1 cellular context compared by ENCODE assay signal in the genomic region with DNA sequence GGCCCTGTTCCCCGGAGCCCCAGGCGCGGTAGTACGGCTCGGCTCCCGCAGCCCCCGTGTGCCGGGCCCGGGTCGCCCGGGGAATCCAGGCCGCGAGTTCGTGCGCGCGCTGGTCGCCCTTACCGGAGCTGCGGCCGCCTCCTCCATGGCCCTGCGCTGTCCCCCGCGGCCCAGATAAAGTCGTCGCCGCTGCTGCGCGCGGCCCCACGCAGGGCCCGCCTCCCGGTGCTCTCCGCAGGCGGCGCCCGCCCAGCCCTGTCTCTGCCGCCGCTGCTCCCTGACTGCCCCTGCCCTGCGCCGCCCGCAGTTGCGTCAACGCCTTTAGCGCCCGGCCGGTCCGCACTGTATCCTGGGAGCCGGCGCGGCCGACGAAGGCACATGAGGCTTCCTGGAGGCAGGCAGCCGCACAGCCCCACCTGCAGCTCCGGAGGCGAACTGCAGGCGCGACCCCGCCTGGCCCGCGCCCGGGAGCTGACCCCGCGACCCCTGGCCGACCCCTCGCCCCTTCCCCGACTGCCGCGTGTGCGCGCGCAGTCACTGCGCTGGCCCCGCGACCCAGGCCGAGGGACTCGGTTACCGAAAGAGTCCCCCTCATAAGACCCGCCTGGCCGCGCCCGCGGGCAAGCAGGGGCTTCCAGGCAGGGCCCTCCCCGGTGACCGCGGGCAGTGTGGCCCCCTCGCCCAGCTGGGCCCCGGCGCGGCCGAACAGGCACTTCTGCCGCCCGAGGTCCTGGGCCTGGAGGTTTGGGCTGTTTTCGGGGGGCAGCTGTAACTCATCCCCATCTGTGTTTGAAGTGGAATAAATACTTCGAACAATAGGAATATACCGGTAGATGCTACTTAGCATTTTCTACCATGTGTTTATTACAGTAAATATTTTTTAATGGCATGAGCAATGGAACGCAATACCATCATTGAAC.
TF ChIP-seq lines count a peak whose summit lies in the region.

No MANE protein-coding gene starts in this region.

TF ChIP-seq in HepG2, 621 proteins besides CTCF, POLR2A, EP300 and RAD21 (continued from another document and continues in another):
- TF ChIP-seq AFF4 (CRISPR knock-in tag; IDR thresholded peaks at IDR 0.05) (no peak), ZNF329 (CRISPR knock-in tag; IDR thresholded peaks at IDR 0.05; ENCODE audit: low read depth) (peak; percentile 70), PRPF4 (IDR thresholded peaks at IDR 0.05; ENCODE audit: low read depth, low read length, poor library complexity, severe bottlenecking) (no peak), ZNF83 (CRISPR knock-in tag; IDR thresholded peaks at IDR 0.05; ENCODE audit: borderline replicate concordance) (no peak), AGO1 (IDR thresholded peaks at IDR 0.05; ENCODE audit: low read depth, low read length, poor library complexity, severe bottlenecking) (peak; percentile 45), PLSCR1 (CRISPR knock-in tag; IDR thresholded peaks at IDR 0.05; ENCODE audit: borderline replicate concordance) (no peak), FOXA1 (IDR thresholded peaks at IDR 0.05) (no peak), FOXA1 (CRISPR knock-in tag; IDR thresholded peaks at IDR 0.05) (peak; percentile 46; the same call in 1 of the 2 replicates), ZNF614 (CRISPR knock-in tag; IDR thresholded peaks at IDR 0.05; ENCODE audit: borderline replicate concordance) (peak; percentile 74), KLF9 (CRISPR knock-in tag; IDR thresholded peaks at IDR 0.05; ENCODE audit: low read depth) (no peak), BHLHE40 (IDR thresholded peaks at IDR 0.05; ENCODE audit: low read length) (peak; percentile 42), ZNF580 (CRISPR knock-in tag; IDR thresholded peaks at IDR 0.05; ENCODE audit: borderline replicate concordance, low read depth) (peak; percentile 60; the same call in 1 of the 2 replicates), KDM5A (IDR thresholded peaks at IDR 0.05; ENCODE audit: borderline replicate concordance, low read length) (no peak; the same call in 1 of the 2 replicates), SALL2 (CRISPR knock-in tag; IDR thresholded peaks at IDR 0.05) (peak; percentile 93), SCMH1 (CRISPR knock-in tag; IDR thresholded peaks at IDR 0.05; ENCODE audit: borderline replicate concordance) (no peak), ZFP62 (CRISPR knock-in tag; IDR thresholded peaks at IDR 0.05) (no peak), XRCC5 (optimal IDR thresholded peaks at IDR 0.05; ENCODE audit: low read length) (peak; percentile 96), SIN3B (IDR thresholded peaks at IDR 0.05; ENCODE audit: low read length) (peak; percentile 58; the same call in 1 of the 2 replicates), ZMYM2 (CRISPR knock-in tag; IDR thresholded peaks at IDR 0.05) (no peak), UBTF (CRISPR knock-in tag; IDR thresholded peaks at IDR 0.05) (peak; percentile 96), GLI4 (CRISPR knock-in tag; IDR thresholded peaks at IDR 0.05; ENCODE audit: borderline replicate concordance) (no peak), ZFAT (CRISPR knock-in tag; conservative IDR thresholded peaks at IDR 0.05) (no peak), NONO (IDR thresholded peaks at IDR 0.05) (no peak), NONO (CRISPR knock-in tag; conservative IDR thresholded peaks at IDR 0.05) (peak; percentile 99), TEAD2 (CRISPR knock-in tag; IDR thresholded peaks at IDR 0.05) (no peak), ZNF713 (CRISPR knock-in tag; IDR thresholded peaks at IDR 0.05) (no peak)
- TF ChIP-seq, protein P1, sequence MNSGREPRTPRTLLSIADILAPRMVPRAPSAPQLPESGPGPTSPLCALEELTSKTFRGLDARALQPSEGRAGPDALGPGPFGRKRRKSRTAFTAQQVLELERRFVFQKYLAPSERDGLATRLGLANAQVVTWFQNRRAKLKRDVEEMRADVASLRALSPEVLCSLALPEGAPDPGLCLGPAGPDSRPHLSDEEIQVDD (CRISPR knock-in tag; IDR thresholded peaks at IDR 0.05; ENCODE audit: borderline replicate concordance): 0 out of 2 replicates have a peak, but pooled peaks have one; percentile 40
- TF ChIP-seq, protein P2, sequence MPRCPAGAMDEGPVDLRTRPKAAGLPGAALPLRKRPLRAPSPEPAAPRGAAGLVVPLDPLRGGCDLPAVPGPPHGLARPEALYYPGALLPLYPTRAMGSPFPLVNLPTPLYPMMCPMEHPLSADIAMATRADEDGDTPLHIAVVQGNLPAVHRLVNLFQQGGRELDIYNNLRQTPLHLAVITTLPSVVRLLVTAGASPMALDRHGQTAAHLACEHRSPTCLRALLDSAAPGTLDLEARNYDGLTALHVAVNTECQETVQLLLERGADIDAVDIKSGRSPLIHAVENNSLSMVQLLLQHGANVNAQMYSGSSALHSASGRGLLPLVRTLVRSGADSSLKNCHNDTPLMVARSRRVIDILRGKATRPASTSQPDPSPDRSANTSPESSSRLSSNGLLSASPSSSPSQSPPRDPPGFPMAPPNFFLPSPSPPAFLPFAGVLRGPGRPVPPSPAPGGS (CRISPR knock-in tag; IDR thresholded peaks at IDR 0.05): peak; percentile 71; the same call in 1 of the 2 replicates
- TF ChIP-seq, protein P3, sequence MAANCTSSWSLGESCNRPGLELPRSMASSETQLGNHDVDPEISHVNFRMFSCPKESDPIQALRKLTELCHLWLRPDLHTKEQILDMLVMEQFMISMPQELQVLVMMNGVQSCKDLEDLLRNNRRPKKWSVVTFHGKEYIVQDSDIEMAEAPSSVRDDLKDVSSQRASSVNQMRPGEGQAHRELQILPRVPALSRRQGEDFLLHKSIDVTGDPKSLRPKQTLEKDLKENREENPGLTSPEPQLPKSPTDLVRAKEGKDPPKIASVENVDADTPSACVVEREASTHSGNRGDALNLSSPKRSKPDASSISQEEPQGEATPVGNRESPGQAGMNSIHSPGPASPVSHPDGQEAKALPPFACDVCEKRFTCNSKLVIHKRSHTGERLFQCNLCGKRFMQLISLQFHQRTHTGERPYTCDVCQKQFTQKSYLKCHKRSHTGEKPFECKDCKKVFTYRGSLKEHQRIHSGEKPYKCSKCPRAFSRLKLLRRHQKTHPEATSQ (CRISPR knock-in tag; IDR thresholded peaks at IDR 0.05; ENCODE audit: borderline replicate concordance): peak; percentile 84; the same call in 1 of the 2 replicates
- TF ChIP-seq, protein P4, sequence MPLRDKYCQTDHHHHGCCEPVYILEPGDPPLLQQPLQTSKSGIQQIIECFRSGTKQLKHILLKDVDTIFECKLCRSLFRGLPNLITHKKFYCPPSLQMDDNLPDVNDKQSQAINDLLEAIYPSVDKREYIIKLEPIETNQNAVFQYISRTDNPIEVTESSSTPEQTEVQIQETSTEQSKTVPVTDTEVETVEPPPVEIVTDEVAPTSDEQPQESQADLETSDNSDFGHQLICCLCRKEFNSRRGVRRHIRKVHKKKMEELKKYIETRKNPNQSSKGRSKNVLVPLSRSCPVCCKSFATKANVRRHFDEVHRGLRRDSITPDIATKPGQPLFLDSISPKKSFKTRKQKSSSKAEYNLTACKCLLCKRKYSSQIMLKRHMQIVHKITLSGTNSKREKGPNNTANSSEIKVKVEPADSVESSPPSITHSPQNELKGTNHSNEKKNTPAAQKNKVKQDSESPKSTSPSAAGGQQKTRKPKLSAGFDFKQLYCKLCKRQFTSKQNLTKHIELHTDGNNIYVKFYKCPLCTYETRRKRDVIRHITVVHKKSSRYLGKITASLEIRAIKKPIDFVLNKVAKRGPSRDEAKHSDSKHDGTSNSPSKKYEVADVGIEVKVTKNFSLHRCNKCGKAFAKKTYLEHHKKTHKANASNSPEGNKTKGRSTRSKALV (CRISPR knock-in tag; IDR thresholded peaks at IDR 0.05): no peak; the same call in 1 of the 2 replicates
- TF ChIP-seq, protein P5, sequence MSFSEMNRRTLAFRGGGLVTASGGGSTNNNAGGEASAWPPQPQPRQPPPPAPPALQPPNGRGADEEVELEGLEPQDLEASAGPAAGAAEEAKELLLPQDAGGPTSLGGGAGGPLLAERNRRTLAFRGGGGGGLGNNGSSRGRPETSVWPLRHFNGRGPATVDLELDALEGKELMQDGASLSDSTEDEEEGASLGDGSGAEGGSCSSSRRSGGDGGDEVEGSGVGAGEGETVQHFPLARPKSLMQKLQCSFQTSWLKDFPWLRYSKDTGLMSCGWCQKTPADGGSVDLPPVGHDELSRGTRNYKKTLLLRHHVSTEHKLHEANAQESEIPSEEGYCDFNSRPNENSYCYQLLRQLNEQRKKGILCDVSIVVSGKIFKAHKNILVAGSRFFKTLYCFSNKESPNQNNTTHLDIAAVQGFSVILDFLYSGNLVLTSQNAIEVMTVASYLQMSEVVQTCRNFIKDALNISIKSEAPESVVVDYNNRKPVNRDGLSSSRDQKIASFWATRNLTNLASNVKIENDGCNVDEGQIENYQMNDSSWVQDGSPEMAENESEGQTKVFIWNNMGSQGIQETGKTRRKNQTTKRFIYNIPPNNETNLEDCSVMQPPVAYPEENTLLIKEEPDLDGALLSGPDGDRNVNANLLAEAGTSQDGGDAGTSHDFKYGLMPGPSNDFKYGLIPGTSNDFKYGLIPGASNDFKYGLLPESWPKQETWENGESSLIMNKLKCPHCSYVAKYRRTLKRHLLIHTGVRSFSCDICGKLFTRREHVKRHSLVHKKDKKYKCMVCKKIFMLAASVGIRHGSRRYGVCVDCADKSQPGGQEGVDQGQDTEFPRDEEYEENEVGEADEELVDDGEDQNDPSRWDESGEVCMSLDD (CRISPR knock-in tag; IDR thresholded peaks at IDR 0.05; ENCODE audit: borderline replicate concordance): no peak; the same call in 1 of the 2 replicates
- TF ChIP-seq, protein P6, sequence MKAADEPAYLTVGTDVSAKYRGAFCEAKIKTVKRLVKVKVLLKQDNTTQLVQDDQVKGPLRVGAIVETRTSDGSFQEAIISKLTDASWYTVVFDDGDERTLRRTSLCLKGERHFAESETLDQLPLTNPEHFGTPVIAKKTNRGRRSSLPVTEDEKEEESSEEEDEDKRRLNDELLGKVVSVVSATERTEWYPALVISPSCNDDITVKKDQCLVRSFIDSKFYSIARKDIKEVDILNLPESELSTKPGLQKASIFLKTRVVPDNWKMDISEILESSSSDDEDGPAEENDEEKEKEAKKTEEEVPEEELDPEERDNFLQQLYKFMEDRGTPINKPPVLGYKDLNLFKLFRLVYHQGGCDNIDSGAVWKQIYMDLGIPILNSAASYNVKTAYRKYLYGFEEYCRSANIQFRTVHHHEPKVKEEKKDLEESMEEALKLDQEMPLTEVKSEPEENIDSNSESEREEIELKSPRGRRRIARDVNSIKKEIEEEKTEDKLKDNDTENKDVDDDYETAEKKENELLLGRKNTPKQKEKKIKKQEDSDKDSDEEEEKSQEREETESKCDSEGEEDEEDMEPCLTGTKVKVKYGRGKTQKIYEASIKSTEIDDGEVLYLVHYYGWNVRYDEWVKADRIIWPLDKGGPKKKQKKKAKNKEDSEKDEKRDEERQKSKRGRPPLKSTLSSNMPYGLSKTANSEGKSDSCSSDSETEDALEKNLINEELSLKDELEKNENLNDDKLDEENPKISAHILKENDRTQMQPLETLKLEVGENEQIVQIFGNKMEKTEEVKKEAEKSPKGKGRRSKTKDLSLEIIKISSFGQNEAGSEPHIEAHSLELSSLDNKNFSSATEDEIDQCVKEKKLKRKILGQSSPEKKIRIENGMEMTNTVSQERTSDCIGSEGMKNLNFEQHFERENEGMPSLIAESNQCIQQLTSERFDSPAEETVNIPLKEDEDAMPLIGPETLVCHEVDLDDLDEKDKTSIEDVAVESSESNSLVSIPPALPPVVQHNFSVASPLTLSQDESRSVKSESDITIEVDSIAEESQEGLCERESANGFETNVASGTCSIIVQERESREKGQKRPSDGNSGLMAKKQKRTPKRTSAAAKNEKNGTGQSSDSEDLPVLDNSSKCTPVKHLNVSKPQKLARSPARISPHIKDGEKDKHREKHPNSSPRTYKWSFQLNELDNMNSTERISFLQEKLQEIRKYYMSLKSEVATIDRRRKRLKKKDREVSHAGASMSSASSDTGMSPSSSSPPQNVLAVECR (CRISPR knock-in tag; IDR thresholded peaks at IDR 0.05; ENCODE audit: borderline replicate concordance): peak; percentile 95
